In the genomic region with DNA sequence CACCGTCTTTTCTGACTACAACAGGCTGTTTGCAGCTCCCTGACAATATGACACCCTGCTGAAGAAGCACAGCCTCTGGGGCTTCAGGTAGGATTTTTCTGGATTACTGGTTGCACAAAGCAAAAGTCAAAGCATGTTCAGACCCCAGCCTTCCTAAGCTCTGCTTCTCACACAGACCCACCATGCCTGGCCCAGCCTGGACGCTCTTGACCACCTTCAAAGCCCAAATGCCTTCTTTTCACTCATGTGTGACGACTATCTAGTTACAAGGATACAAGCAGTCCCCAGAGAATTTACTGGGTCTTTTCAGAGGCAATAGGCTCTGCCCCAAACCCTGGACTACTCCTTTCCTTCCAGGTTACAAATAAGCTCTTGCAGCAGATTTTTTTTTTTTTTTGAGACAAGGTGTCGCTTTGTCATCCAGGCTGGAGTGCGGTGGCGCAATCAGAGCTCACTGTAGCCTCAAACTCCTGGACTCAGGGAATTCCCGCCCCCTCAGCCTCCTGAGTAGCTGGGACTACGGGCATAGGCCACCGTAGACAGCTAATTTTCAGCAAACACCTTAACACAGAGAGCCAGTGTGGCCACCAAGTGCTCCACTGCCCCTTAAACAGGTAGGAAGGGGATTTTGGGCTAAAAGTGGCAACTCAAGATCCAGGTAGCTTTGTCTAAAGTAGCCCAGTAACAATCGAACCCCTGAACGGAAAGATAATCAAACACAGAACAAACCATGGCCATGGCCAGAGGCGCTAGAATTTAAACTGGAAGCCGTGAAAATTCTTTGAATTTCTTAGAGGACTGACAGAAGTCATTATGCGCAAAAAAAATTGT, we compare ENCODE assay signal across 10 cellular contexts. TPM values are rescaled to one million over a fixed set of nuclear protein-coding genes. Genes with fewer than 3 reads are reported as not detected.
DNase-seq lines count a peak whose midpoint lies in the region; ATAC-seq and TF ChIP-seq lines count a peak whose summit lies in the region.
"Had no signal": no experiment of that assay in that cellular context is flagged by ENCODE, and none has a peak within 500 bp of the region (broad histone marks: within the 10 kb centered on the region; RNA-seq: fewer than 3 reads in every experiment).

No MANE protein-coding gene starts in this region.

- intact Hi-C loops in left ventricle myocardium inferior (cut with micrococcal nuclease) = no loop called here
- intact Hi-C loops in psoas muscle (cut with DNase I) = no loop called here

- CTCF ChIA-PET in HEK293 (lab: Yijun Ruan, JAX) = interaction anchor here (0.7 to 2.2 kb wide), 6 partner anchors 11 to 1330 kb away, joined by 3 to 7 read pairs (median 4); no protein-coding TSS in a partner anchor

- H3K9me3 ChIP-seq in HEK293 (ENCODE audit: control insufficient read depth, insufficient read depth, low read depth, low read length) (no peaks in the 10 kb centered on the region), left ventricle myocardium inferior (replicated peaks) (no peaks in the 10 kb centered on the region), psoas muscle (no peaks in the 10 kb centered on the region)

- peaks cover 5% of the 10 kb centered on the region for H3K4me1 Mint-ChIP-seq in activated T-helper 17 cell treated with anti-CD3 and anti-CD28 coated beads, Interleukin-2, amount 50 U/mL, for 72 hours
- H3K4me1 Mint-ChIP-seq in natural killer cell treated with Interleukin-12 subunit alpha and Interleukin-12 subunit beta and Interleukin-15 and Interleukin-18, amount 100 ng/mL, for 72 hours (ENCODE audit: low read depth in 2 of 2) = peaks cover 15 to 19% of the 10 kb centered on the region in 2 donors

- no peak for ATAC-seq in activated T-helper 17 cell treated with anti-CD3 and anti-CD28 coated beads, Interleukin-2, amount 50 U/mL, for 72 hours (replicated peaks)
- ATAC-seq in psoas muscle (peak; percentile 49 to 72 (median 67)), GM18498 (IDR thresholded peaks at IDR 0.05; ENCODE audit: unreplicated experiment) (no peak)
- ATAC-seq in natural killer cell treated with Interleukin-12 subunit alpha and Interleukin-12 subunit beta and Interleukin-15 and Interleukin-18, amount 100 ng/mL, for 72 hours = no peak

- H3K4me3 Mint-ChIP-seq in activated T-helper 17 cell treated with anti-CD3 and anti-CD28 coated beads, Interleukin-2, amount 50 U/mL, for 72 hours = no peak overlapping the region
- no peak overlapping the region for H3K4me3 Mint-ChIP-seq in natural killer cell treated with Interleukin-12 subunit alpha and Interleukin-12 subunit beta and Interleukin-15 and Interleukin-18, amount 100 ng/mL, for 72 hours

- TF ChIP-seq CTCF in HEK293 (tag by site-specific recombination; IDR thresholded peaks at IDR 0.05) (no peak), left ventricle myocardium inferior (IDR thresholded peaks at IDR 0.05; ENCODE audit: borderline replicate concordance) (no peak), psoas muscle (IDR thresholded peaks at IDR 0.05) (no peak)

- H3K27ac Mint-ChIP-seq in activated T-helper 17 cell treated with anti-CD3 and anti-CD28 coated beads, Interleukin-2, amount 50 U/mL, for 72 hours = peak overlapping the region; percentile 32
- no peak overlapping the region for H3K27ac Mint-ChIP-seq in natural killer cell treated with Interleukin-12 subunit alpha and Interleukin-12 subunit beta and Interleukin-15 and Interleukin-18, amount 100 ng/mL, for 72 hours

- no peaks in the 10 kb centered on the region for H3K27me3 ChIP-seq in left ventricle myocardium inferior (ENCODE audit: low read depth)
- H3K27me3 ChIP-seq in psoas muscle (ENCODE audit: insufficient read depth in 3 of 3, low read length in 2 of 3) = no peaks in the 10 kb centered on the region

- peaks cover 18% of the 10 kb centered on the region for H3K4me1 ChIP-seq in HEK293 (ENCODE audit: control insufficient read depth, insufficient read depth, low read length)
- peaks cover 73% of the 10 kb centered on the region for H3K4me1 ChIP-seq in left ventricle myocardium inferior
- H3K4me1 ChIP-seq in psoas muscle = peaks cover 69% of the 10 kb centered on the region

- no peaks in the 10 kb centered on the region for H3K9me3 Mint-ChIP-seq in activated T-helper 17 cell treated with anti-CD3 and anti-CD28 coated beads, Interleukin-2, amount 50 U/mL, for 72 hours
- H3K9me3 Mint-ChIP-seq in natural killer cell treated with Interleukin-12 subunit alpha and Interleukin-12 subunit beta and Interleukin-15 and Interleukin-18, amount 100 ng/mL, for 72 hours = no peaks in the 10 kb centered on the region

- H3K27ac ChIP-seq in HEK293 (ENCODE audit: extremely low read depth, low read depth, low read length) = no peak overlapping the region
- peak overlapping the region; percentile 77 for H3K27ac ChIP-seq in left ventricle myocardium inferior (replicated peaks)
- H3K27ac ChIP-seq in psoas muscle = peak overlapping the region; percentile 94

- POLR2A ChIA-PET in HEK293 (lab: Yijun Ruan, JAX) = interaction anchor here (0.7 kb wide), 1 partner anchor 361 kb away, joined by 3 read pairs; no protein-coding TSS in a partner anchor

- DNase-seq in left ventricle myocardium inferior (peak; percentile 40), psoas muscle (peak; percentile 59 to 80), NCI-H2029 (lab: John Stamatoyannopoulos, UW) (no peak)
- no peak for DNase-seq in activated CD8-positive, alpha-beta memory T cell treated with anti-CD3 and anti-CD28 coated beads for 24 hours
- DNase-seq in natural killer cell treated with Interleukin-12 subunit alpha and Interleukin-12 subunit beta and Interleukin-15 and Interleukin-18, amount 100 ng/mL, for 72 hours (ENCODE audit: low spot score) = no peak
- DNase-seq: activated CD8-positive, alpha-beta memory T cell treated with anti-CD3 and anti-CD28 coated beads, Interleukin-2, amount 50 U/mL, for 48 hours; GF-D8 had no signal

- WGBS in psoas muscle, 3 donors = 23 to 57% (median 34%) methylated on average over 14 of the region's 14 CpGs

- no peaks in the 10 kb centered on the region for H3K27me3 Mint-ChIP-seq in activated T-helper 17 cell treated with anti-CD3 and anti-CD28 coated beads, Interleukin-2, amount 50 U/mL, for 72 hours
- H3K27me3 Mint-ChIP-seq in natural killer cell treated with Interleukin-12 subunit alpha and Interleukin-12 subunit beta and Interleukin-15 and Interleukin-18, amount 100 ng/mL, for 72 hours = peaks cover 0 to 2% of the 10 kb centered on the region in 2 donors

- no peaks in the 10 kb centered on the region for H3K36me3 ChIP-seq in HEK293 (ENCODE audit: control insufficient read depth in 2 of 2, insufficient read depth in 1 of 2, low read length in 2 of 2)
- H3K36me3 ChIP-seq in left ventricle myocardium inferior = no peaks in the 10 kb centered on the region
- H3K36me3 ChIP-seq in psoas muscle (ENCODE audit: insufficient read depth in 1 of 2, low read depth in 1 of 2) = peaks cover 0 to 16% of the 10 kb centered on the region in 2 donors

- H3K36me3 Mint-ChIP-seq in activated T-helper 17 cell treated with anti-CD3 and anti-CD28 coated beads, Interleukin-2, amount 50 U/mL, for 72 hours (ENCODE audit: low read depth) = no peaks in the 10 kb centered on the region
- no peaks in the 10 kb centered on the region for H3K36me3 Mint-ChIP-seq in natural killer cell treated with Interleukin-12 subunit alpha and Interleukin-12 subunit beta and Interleukin-15 and Interleukin-18, amount 100 ng/mL, for 72 hours

- H3K4me3 ChIP-seq in HEK293 (ENCODE audit: low read depth, low read length) (no peak overlapping the region), left ventricle myocardium inferior (peak overlapping the region; percentile 38), psoas muscle (peak overlapping the region; percentile 57)

TF ChIP-seq in HEK293, 187 proteins besides CTCF, POLR2A, EP300 and RAD21 (continues in another document):
- TF ChIP-seq ZNF596 (tag by site-specific recombination; IDR thresholded peaks at IDR 0.05) = no peak
- TF ChIP-seq ZNF624 (tag by site-specific recombination; IDR thresholded peaks at IDR 0.05) = no peak
- TF ChIP-seq ZNF174 (tag by site-specific recombination; IDR thresholded peaks at IDR 0.05) = no peak
- no peak for TF ChIP-seq ZBTB1 (tag by site-specific recombination; IDR thresholded peaks at IDR 0.05)
- TF ChIP-seq ZNF549 (tag by site-specific recombination; IDR thresholded peaks at IDR 0.05) = no peak
- peak; percentile 44; the same call in 1 of the 2 replicates for TF ChIP-seq ZBTB8A (tag by site-specific recombination; IDR thresholded peaks at IDR 0.05)
- no peak for TF ChIP-seq ZNF610 (tag by site-specific recombination; IDR thresholded peaks at IDR 0.05; ENCODE audit: borderline replicate concordance)
- TF ChIP-seq, protein P1, sequence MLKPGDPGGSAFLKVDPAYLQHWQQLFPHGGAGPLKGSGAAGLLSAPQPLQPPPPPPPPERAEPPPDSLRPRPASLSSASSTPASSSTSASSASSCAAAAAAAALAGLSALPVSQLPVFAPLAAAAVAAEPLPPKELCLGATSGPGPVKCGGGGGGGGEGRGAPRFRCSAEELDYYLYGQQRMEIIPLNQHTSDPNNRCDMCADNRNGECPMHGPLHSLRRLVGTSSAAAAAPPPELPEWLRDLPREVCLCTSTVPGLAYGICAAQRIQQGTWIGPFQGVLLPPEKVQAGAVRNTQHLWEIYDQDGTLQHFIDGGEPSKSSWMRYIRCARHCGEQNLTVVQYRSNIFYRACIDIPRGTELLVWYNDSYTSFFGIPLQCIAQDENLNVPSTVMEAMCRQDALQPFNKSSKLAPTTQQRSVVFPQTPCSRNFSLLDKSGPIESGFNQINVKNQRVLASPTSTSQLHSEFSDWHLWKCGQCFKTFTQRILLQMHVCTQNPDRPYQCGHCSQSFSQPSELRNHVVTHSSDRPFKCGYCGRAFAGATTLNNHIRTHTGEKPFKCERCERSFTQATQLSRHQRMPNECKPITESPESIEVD (tag by site-specific recombination; IDR thresholded peaks at IDR 0.05) = no peak

RNA-seq across cellular contexts. Expression of a gene that starts 16.2 kb away (rescaled TPM):
- 10 to 100 TPM; 10.7 to 16.2 TPM for total RNA-seq in activated T-helper 17 cell treated with anti-CD3 and anti-CD28 coated beads, Interleukin-2, amount 50 U/mL, for 72 hours
- 403 TPM for total RNA-seq in left ventricle myocardium inferior
- 1,000 to 10,000 TPM in 2 of 4 donors, 100 to 1,000 TPM in 2; 792 to 1,728 (median 949) TPM for total RNA-seq in psoas muscle
- 100 to 1,000 TPM in 2 of 3 donors, 10 to 100 TPM in 1; 70.6 to 536 (median 234) TPM for polyA plus RNA-seq in psoas muscle
- 10 to 100 TPM in 1 of 2 donors, 1 to 10 TPM in 1; 6.8 to 18.8 TPM for total RNA-seq in natural killer cell treated with Interleukin-12 subunit alpha and Interleukin-12 subunit beta and Interleukin-15 and Interleukin-18, amount 100 ng/mL, for 72 hours

Comparison
In these comparisons a context has a peak if more than half of its experiments do, and no peak if none do; other contexts are left out.
1. ATAC-seq: peak in psoas muscle (4 of 4); none in activated T-helper 17 cell treated with anti-CD3 and anti-CD28 coated beads, Interleukin-2, amount 50 U/mL, for 72 hours (single experiment), GM18498 (single experiment) and natural killer cell treated with Interleukin-12 subunit alpha and Interleukin-12 subunit beta and Interleukin-15 and Interleukin-18, amount 100 ng/mL, for 72 hours (0 of 2).
2. DNase-seq: peak in left ventricle myocardium inferior (single experiment) and psoas muscle (2 of 2); none in NCI-H2029 (single experiment), activated CD8-positive, alpha-beta memory T cell treated with anti-CD3 and anti-CD28 coated beads for 24 hours (single experiment) and natural killer cell treated with Interleukin-12 subunit alpha and Interleukin-12 subunit beta and Interleukin-15 and Interleukin-18, amount 100 ng/mL, for 72 hours (single experiment).
3. RNA of a gene that starts 16.2 kb away (total RNA-seq): 792 to 1,728 TPM in psoas muscle and 403 TPM in left ventricle myocardium inferior (single experiment); 6.8 to 18.8 TPM in natural killer cell treated with Interleukin-12 subunit alpha and Interleukin-12 subunit beta and Interleukin-15 and Interleukin-18, amount 100 ng/mL, for 72 hours and 10.7 to 16.2 TPM in activated T-helper 17 cell treated with anti-CD3 and anti-CD28 coated beads, Interleukin-2, amount 50 U/mL, for 72 hours; every median in the first group is over 10 times any median in the second.